20 cellular contexts compared by ENCODE assay signal in the genomic region with DNA sequence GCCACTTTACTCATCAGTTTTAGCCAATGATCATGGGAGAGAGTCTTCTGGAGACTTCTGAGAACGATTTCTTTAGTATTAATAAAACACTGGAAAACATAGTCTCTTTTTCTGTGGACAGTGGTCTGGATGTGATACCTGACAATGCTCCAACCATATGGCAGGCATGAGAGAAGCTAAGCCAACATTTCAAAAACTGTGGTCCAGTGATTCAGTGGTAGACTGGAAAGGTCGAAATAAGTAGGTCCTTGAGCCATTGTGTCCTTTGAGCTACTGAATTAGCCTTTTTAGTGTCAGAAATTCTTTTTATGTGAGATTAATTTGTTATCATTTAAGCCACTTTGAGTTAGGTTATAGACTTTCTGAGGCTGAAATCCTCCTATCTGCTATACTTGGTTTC.
DNase-seq lines count a peak whose midpoint lies in the region; ATAC-seq lines count a peak whose summit lies in the region.
"Had no signal": no experiment of that assay in that cellular context is flagged by ENCODE, and none has a peak within 500 bp of the region (broad histone marks: within the 10 kb centered on the region; RNA-seq: fewer than 3 reads in every experiment).

No MANE protein-coding gene starts in this region.

- H3K4me1 Mint-ChIP-seq in activated T-cell treated with anti-CD3 and anti-CD28 coated beads, Interleukin-2, amount 50 U/mL, for 72 hours (ENCODE audit: low read depth), result peaks cover 26% of the 10 kb centered on the region
- H3K4me1 Mint-ChIP-seq: CD4-positive, CD25-positive, alpha-beta regulatory T cell; naive B cell had no signal

- H3K36me3 Mint-ChIP-seq in activated T-cell treated with anti-CD3 and anti-CD28 coated beads, Interleukin-2, amount 50 U/mL, for 72 hours (ENCODE audit: insufficient read depth in 2 of 2), result peaks cover 4 to 9% of the 10 kb centered on the region in 2 donors
- H3K36me3 Mint-ChIP-seq: CD4-positive, CD25-positive, alpha-beta regulatory T cell; naive B cell had no signal

- in situ Hi-C loops in SK-MEL-5 (cut with HindIII; ENCODE audit: low pct_unique_long_range_greater_than_20kb, low sequenced_read_pairs), result no loop called here

- H3K9me3 Mint-ChIP-seq in activated T-cell treated with anti-CD3 and anti-CD28 coated beads, Interleukin-2, amount 50 U/mL, for 72 hours, result peaks cover 0 to 3% of the 10 kb centered on the region in 2 donors
- H3K9me3 Mint-ChIP-seq: CD4-positive, CD25-positive, alpha-beta regulatory T cell; naive B cell had no signal

- no peak overlapping the region for H3K4me3 ChIP-seq in skin epidermis
- H3K4me3 ChIP-seq: psoas muscle, upper lobe of left lung had no signal

- peak overlapping the region; percentile 59 for H3K27ac Mint-ChIP-seq in activated T-cell treated with anti-CD3 and anti-CD28 coated beads, Interleukin-2, amount 50 U/mL, for 72 hours
- H3K27ac Mint-ChIP-seq: CD4-positive, CD25-positive, alpha-beta regulatory T cell; naive B cell had no signal

- H3K27me3 Mint-ChIP-seq in activated T-cell treated with anti-CD3 and anti-CD28 coated beads, Interleukin-2, amount 50 U/mL, for 72 hours (ENCODE audit: low read depth), result peaks cover 27% of the 10 kb centered on the region

- peak overlapping the region in 11 of 21 experiments; percentile 1 to 69 (median 47) for H3K27ac ChIP-seq in skin epidermis
- H3K27ac ChIP-seq: psoas muscle, RWPE1, upper lobe of left lung, VCaP had no signal

- ATAC-seq in activated T-cell treated with anti-CD3 and anti-CD28 coated beads, Interleukin-2, amount 50 U/mL, for 72 hours (replicated peaks in 1 of 2), result no peak
- ATAC-seq: left ventricle myocardium superior had no signal

- DNase-seq in activated T-cell treated with anti-CD3 and anti-CD28 coated beads, Interleukin-2, amount 50 U/mL, for 72 hours, result no peak
- no peak for DNase-seq in activated T-cell treated with anti-CD3 and anti-CD28 coated beads, Interleukin-2, amount 50 U/mL, for 48 hours
- peak; percentile 4 for DNase-seq in SK-MEL-5 (ENCODE audit: low read depth, low spot score)
- DNase-seq in fibroblast of peridontal ligament (ENCODE audit: extremely low read depth), result peak; percentile 64
- DNase-seq in RKO (ENCODE audit: low spot score), result no peak
- DNase-seq in occipital lobe (lab: John Stamatoyannopoulos, UW), result no peak
- no peak for DNase-seq in NCI-H526 (lab: John Stamatoyannopoulos, UW)
- DNase-seq: activated effector memory CD4-positive, alpha-beta T cell treated with anti-CD3 and anti-CD28 coated beads, Interleukin-2, amount 50 U/mL, for 16 hours; amygdala; DMS79; left ventricle myocardium superior; naive B cell; NCI-H1436 treated with DMSO at 0.1 percent for 48 hours; psoas muscle; stimulated activated naive CD4-positive, alpha-beta T cell treated with Interleukin-2 at 50 U/mL for 16 hours; upper lobe of left lung had no signal

- H3K4me3 Mint-ChIP-seq in activated T-cell treated with anti-CD3 and anti-CD28 coated beads, Interleukin-2, amount 50 U/mL, for 72 hours, result peak overlapping the region; percentile 21 to 38
- H3K4me3 Mint-ChIP-seq: CD4-positive, CD25-positive, alpha-beta regulatory T cell; naive B cell had no signal

Comparison
In these comparisons a context has a peak if more than half of its experiments do, and no peak if none do; other contexts are left out.
1. DNase-seq: peak in SK-MEL-5 (single experiment) and fibroblast of peridontal ligament (single experiment); none in activated T-cell treated with anti-CD3 and anti-CD28 coated beads, Interleukin-2, amount 50 U/mL, for 72 hours (0 of 2), activated T-cell treated with anti-CD3 and anti-CD28 coated beads, Interleukin-2, amount 50 U/mL, for 48 hours (0 of 2), RKO (single experiment), occipital lobe (single experiment) and NCI-H526 (0 of 2).